Comparison of ENCODE assay signal across 1 cellular context in genomic region chr22:23166841-23167610, GRCh38.
TF ChIP-seq lines count a peak whose summit lies in the region.

No MANE protein-coding gene starts in this region.

TF ChIP-seq in GM23338, 12 proteins besides CTCF, POLR2A, EP300 and RAD21 (continued from another document):
- TF ChIP-seq REST (IDR thresholded peaks at IDR 0.05; ENCODE audit: unreplicated experiment) (no peak), ZNF331 (CRISPR knock-in tag; IDR thresholded peaks at IDR 0.05; ENCODE audit: low read depth) (no peak), ZNF462 (CRISPR knock-in tag; IDR thresholded peaks at IDR 0.05) (no peak), STAT1 (IDR thresholded peaks at IDR 0.05; ENCODE audit: unreplicated experiment) (no peak), EZH2 (IDR thresholded peaks at IDR 0.05; ENCODE audit: low read depth, unreplicated experiment) (no peak)
